ENCODE assay signal across 8 cellular contexts in the genomic region with DNA sequence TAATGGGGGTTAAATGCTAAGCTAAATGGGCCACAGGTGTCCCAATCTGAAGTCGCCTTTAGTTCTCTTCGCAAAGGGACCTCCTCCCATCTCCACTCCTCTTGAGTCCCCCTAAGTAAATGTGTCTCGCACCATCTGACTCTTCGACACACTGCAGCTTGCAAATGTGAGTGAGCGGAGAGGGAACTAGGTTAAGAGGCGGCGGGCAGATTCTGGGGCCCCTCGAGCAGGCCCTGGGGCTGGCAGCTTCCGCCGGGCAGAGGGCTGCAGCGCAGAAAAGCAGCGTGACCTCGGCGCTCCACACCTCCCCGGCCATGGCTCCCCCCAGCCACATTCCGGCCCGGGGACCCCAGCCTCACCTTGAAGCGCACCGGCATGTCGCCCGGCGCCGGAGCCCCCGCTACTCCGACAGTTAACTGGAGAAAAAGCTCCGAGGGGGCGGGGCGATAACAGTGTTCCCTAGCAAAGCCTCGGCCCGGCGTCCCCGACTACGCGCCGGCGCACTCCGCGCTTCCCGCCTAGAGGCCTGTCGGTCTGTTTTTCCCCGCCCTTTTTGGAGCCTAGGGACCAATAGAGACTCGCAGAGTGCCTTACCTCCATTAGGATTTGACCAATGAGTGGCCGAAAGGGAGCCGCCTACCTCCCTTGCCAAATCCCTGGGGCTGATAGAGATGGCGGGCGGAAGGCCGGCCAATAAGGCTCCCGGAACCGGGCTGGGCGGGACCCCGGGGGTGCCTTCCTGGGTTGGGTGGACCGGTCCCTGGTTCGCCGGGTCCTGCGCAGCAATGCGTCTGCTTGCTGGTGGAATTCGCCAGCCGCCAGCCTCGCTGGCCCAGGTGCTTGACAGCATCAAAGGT. TPM values are rescaled to one million over a fixed set of nuclear protein-coding genes. Genes with fewer than 3 reads are reported as not detected.
A peak's percentile ranks its signal among the peaks of the same experiment; 100 is the strongest.
DNase-seq lines count a peak whose midpoint lies in the region; ATAC-seq and TF ChIP-seq lines count a peak whose summit lies in the region.

TSS of gene MDM1 (minus strand) at position 494 of the 857 bp plus-strand sequence. CDS start at position 377, 117 bp downstream.

- TF ChIP-seq CTCF in right lobe of liver (IDR thresholded peaks at IDR 0.05), result no peak

- H3K4me3 ChIP-seq in duodenal mucosa (ENCODE audit: low read depth in 1 of 2, low read length in 2 of 2), result peak within 1 kb of the TSS; percentile 86 to 89
- peak within 1 kb of the TSS; percentile 86 to 88 (median 88) for H3K4me3 ChIP-seq in right lobe of liver

- peak; percentile 62 for TF ChIP-seq POLR2A in right lobe of liver (IDR thresholded peaks at IDR 0.05)

- DNase-seq in C1 segment of cervical spinal cord (lab: John Stamatoyannopoulos, UW) (peak; percentile 80 to 99 (median 96)), NCI-H82 (lab: John Stamatoyannopoulos, UW) (peak; percentile 100), right lobe of liver (peak; percentile 96 to 99 (median 97))
- peak; percentile 95 to 98 for DNase-seq in activated CD4-positive, alpha-beta T cell treated with anti-CD3 and anti-CD28 coated beads, Interleukin-2, amount 50 U/mL, for 48 hours
- peak; percentile 93 to 96 for DNase-seq in stimulated activated CD4-positive, alpha-beta T cell treated with anti-CD3 and anti-CD28 coated beads, Interleukin-4, amount 100 ng/mL, for 4 hours

- H3K27me3 ChIP-seq in duodenal mucosa (ENCODE audit: control insufficient read depth in 1 of 2, insufficient read depth in 2 of 2, low read length in 2 of 2), result no peaks in the 10 kb centered on the region
- H3K27me3 ChIP-seq in right lobe of liver, result no peaks in the 10 kb centered on the region

- WGBS in right lobe of liver (ENCODE audit: insufficient coverage, low coverage, low lambda C conversion rate, missing lambda C conversion rate), result 2% methylated on average over 14 of the region's 59 CpGs

- H3K4me1 ChIP-seq in duodenal mucosa (ENCODE audit: control insufficient read depth in 1 of 2, insufficient read depth in 2 of 2, low read length in 2 of 2), result peaks cover 11 to 13% of the 10 kb centered on the region in 2 donors
- H3K4me1 ChIP-seq in right lobe of liver, result peaks cover 0 to 7% (median 0%) of the 10 kb centered on the region in 4 donors

- peak within 1 kb of the TSS; percentile 62 to 63 for H3K9ac ChIP-seq in duodenal mucosa (ENCODE audit: low read depth in 1 of 2, low read length in 2 of 2)

- no peaks in the 10 kb centered on the region for H3K36me3 ChIP-seq in duodenal mucosa (ENCODE audit: control insufficient read depth in 1 of 2, insufficient read depth in 2 of 2, low read length in 2 of 2)
- H3K36me3 ChIP-seq in right lobe of liver, result no peaks in the 10 kb centered on the region

- H3K27ac ChIP-seq in duodenal mucosa (ENCODE audit: low read depth, low read length), result no peak within 1 kb of the TSS
- H3K27ac ChIP-seq in right lobe of liver, result peak within 1 kb of the TSS in 1 of 3 donors; percentile 11

- H3K9me3 ChIP-seq in duodenal mucosa (ENCODE audit: control insufficient read depth in 1 of 2, low read length in 2 of 2) (no peaks in the 10 kb centered on the region), right lobe of liver (no peaks in the 10 kb centered on the region)

- intact Hi-C loops in right lobe of liver (cut with DNase I), result no loop called here

- ATAC-seq in GM19397 (IDR thresholded peaks at IDR 0.05; ENCODE audit: unreplicated experiment) (peak; percentile 98), HG03571 (IDR thresholded peaks at IDR 0.05; ENCODE audit: unreplicated experiment) (peak; percentile 99), right lobe of liver (peak; percentile 99)

RNA-seq across cellular contexts. Expression of gene MDM1, which starts in this region (rescaled TPM):
- 1 to 10 TPM; 2.9 to 6.6 (median 4.1) TPM for total RNA-seq in right lobe of liver
